Comparison of ENCODE assay signal across 10 cellular contexts in genomic region chr13:47798906-47799305, GRCh38.
DNase-seq lines count a peak whose midpoint lies in the region; TF ChIP-seq lines count a peak whose summit lies in the region.
"Had no signal": no experiment of that assay in that cellular context is flagged by ENCODE, and none has a peak within 500 bp of the region (broad histone marks: within the 10 kb centered on the region; RNA-seq: fewer than 3 reads in every experiment).

No MANE protein-coding gene starts in this region.

- no peaks in the 10 kb centered on the region for H3K36me3 ChIP-seq in mammary epithelial cell (ENCODE audit: insufficient read depth, low read length)

- H3K9me3 ChIP-seq in mammary epithelial cell (replicated peaks; ENCODE audit: insufficient read depth, low read length): no peaks in the 10 kb centered on the region

- in situ Hi-C loops in mammary epithelial cell (cut with MboI; ENCODE audit: low sequenced_read_pairs in 2 of 2): no loop called here

- no peaks in the 10 kb centered on the region for H3K27me3 ChIP-seq in mammary epithelial cell (ENCODE audit: insufficient read depth, low read length)

- dilution Hi-C loops in mammary epithelial cell (cut with HindIII; ENCODE audit: low sequenced_read_pairs): loop anchor here (10.0 kb wide), 1 partner anchor 246 kb away; no protein-coding TSS in a partner anchor

- no peak overlapping the region for H3K27ac ChIP-seq in mammary epithelial cell (ENCODE audit: insufficient read depth, low read depth, low read length)

- DNase-seq in NCI-H82 (lab: John Stamatoyannopoulos, UW): peak; percentile 32
- DNase-seq in NCI-H82 treated with DMSO at 0.1 percent for 48 hours (lab: John Stamatoyannopoulos, UW; ENCODE audit: unreplicated experiment): no peak
- DNase-seq in LHCN-M2 (ENCODE audit: low read depth): peak; percentile 34
- peak; percentile 23 for DNase-seq in mammary epithelial cell
- DNase-seq in myocyte (ENCODE audit: low read depth): peak; percentile 42
- DNase-seq in NCI-H748 treated with DMSO at 0.1 percent for 48 hours (lab: John Stamatoyannopoulos, UW): no peak
- DNase-seq in stimulated activated naive CD4-positive, alpha-beta T cell treated with Interleukin-2 at 50 U/mL for 16 hours (lab: John Stamatoyannopoulos, UW): no peak
- DNase-seq in islet precursor cell: no peak
- DNase-seq: activated B cell treated with CpG ODN at 0.5 μM for 24 hours; activated naive CD4-positive, alpha-beta T cell treated with anti-CD3 and anti-CD28 coated beads, Interleukin-2, amount 10 ng/mL, durations not matched to agents 7 days and 5 days had no signal

- H3K9ac ChIP-seq in mammary epithelial cell (ENCODE audit: insufficient read depth, low read length): no peak overlapping the region

- H3K79me2 ChIP-seq in mammary epithelial cell (ENCODE audit: insufficient read depth, low read length): no peaks in the 10 kb centered on the region

- no peak overlapping the region for H2AFZ ChIP-seq in mammary epithelial cell (ENCODE audit: low read depth, low read length)

- no peaks in the 10 kb centered on the region for H3K4me1 ChIP-seq in mammary epithelial cell (ENCODE audit: insufficient read depth, low read length)

- TF ChIP-seq CTCF in mammary epithelial cell (conservative IDR thresholded peaks at IDR 0.05 in 1 of 2, IDR thresholded peaks at IDR 0.05 in 1 of 2; ENCODE audit: extremely low read depth in 1 of 2, insufficient read depth in 1 of 2, low read depth in 1 of 2, low read length in 2 of 2): peak; percentile 31 to 61

- CTCF ChIA-PET in mammary epithelial cell (lab: Charles Lee; ENCODE audit: low non-redundant PET): interaction anchor here (0.6 kb wide), 2 partner anchors 10 to 42 kb away, joined by 3 read pairs; no protein-coding TSS in a partner anchor

- intact Hi-C loops in mammary epithelial cell (cut with micrococcal nuclease): loop anchor here (1.0 to 5.0 kb wide), 5 partner anchors 193 to 968 kb away; partner anchors contain the start of gene MED4

- BruUV-seq in mammary epithelial cell (replicated peaks; lab: Mats Ljungman, UMichigan): no TSS peak

- no peak overlapping the region for H3K4me3 ChIP-seq in mammary epithelial cell (replicated peaks in 1 of 3; ENCODE audit: insufficient read depth in 1 of 3, low read depth in 2 of 3, low read length in 3 of 3)

- H4K20me1 ChIP-seq in mammary epithelial cell (ENCODE audit: insufficient read depth, low read length): no peaks in the 10 kb centered on the region

- H3K4me2 ChIP-seq in mammary epithelial cell (ENCODE audit: insufficient read depth, low read depth, low read length): no peak overlapping the region

Comparison
In these comparisons a context has a peak if more than half of its experiments do, and no peak if none do; other contexts are left out.
1. DNase-seq: peak in NCI-H82 (single experiment), LHCN-M2 (single experiment), mammary epithelial cell (single experiment) and myocyte (single experiment); none in NCI-H82 treated with DMSO at 0.1 percent for 48 hours (single experiment), NCI-H748 treated with DMSO at 0.1 percent for 48 hours (single experiment), stimulated activated naive CD4-positive, alpha-beta T cell treated with Interleukin-2 at 50 U/mL for 16 hours (single experiment) and islet precursor cell (single experiment).